In genomic region chr1:8818325-8818775, GRCh38 we compare ENCODE assay signal across 1 cellular context.
TF ChIP-seq lines count a peak whose summit lies in the region.

No MANE protein-coding gene starts in this region.

TF ChIP-seq in GM12878, 131 proteins besides CTCF, POLR2A, EP300 and RAD21 (continued from another document):
- peak; percentile 24 for TF ChIP-seq SKIL (IDR thresholded peaks at IDR 0.05; ENCODE audit: low read depth, poor library complexity, severe bottlenecking)
